26 cellular contexts compared by ENCODE assay signal in the genomic region with DNA sequence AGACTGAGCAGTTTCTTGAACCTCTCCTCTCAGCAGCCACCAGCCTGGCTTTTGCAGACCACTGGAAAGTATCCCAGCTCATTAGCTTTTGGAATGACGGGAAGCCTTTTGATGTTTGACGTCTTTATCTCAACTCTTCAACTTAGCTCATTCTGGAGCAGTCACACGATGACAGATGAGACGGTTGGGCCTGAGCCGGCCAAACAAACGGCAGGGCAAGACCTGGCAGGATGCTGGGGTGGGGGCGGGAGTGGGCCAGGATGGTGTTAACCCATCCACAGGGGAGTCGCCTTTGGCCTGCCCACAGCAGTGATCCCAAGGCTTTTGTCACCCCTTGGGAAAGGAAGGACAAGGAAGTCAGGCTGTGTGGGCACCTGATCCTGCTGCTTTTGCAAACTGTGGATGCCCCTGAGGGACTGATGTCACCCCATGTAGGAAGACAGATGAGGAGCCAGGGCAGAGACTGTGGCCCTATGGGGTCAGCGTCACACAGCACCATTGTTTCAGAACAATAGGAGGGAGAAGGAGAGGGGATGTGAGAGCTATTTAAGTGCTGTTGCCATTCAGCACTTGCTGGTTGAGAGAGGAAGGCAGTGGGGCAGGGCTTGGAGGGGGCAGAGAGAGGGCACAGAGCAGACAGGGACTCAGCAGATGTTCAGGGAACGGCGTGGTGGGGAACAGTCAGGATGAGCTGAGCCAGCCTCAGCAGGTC.
DNase-seq lines count a peak whose midpoint lies in the region; ATAC-seq, FAIRE-seq and TF ChIP-seq lines count a peak whose summit lies in the region.
"Had no signal": no experiment of that assay in that cellular context is flagged by ENCODE, and none has a peak within 500 bp of the region (broad histone marks: within the 10 kb centered on the region; RNA-seq: fewer than 3 reads in every experiment).

No MANE protein-coding gene starts in this region.

- no peak overlapping the region for H2AFZ ChIP-seq in neural progenitor cell (replicated peaks)

- peak overlapping the region; percentile 30 for H3K9ac ChIP-seq in HUES6 (ENCODE audit: low read length)
- H3K9ac ChIP-seq in neural progenitor cell: no peak overlapping the region
- H3K9ac ChIP-seq: SK-N-SH had no signal

- H3F3A ChIP-seq in neural progenitor cell (ENCODE audit: low read depth): no peaks in the 10 kb centered on the region

- peaks cover 12% of the 10 kb centered on the region; the same call in 1 of the 2 replicates for H3K4me1 ChIP-seq in HUES6 (ENCODE audit: control insufficient read depth, insufficient read depth, low read length)
- no peaks in the 10 kb centered on the region for H3K4me1 ChIP-seq in neural progenitor cell
- H3K4me1 ChIP-seq: foreskin keratinocyte, suprapubic skin had no signal

- no peak for FAIRE-seq in H54 (lab: Jason Lieb, UNC)

- H3K27me3 Mint-ChIP-seq in neural progenitor cell (ENCODE audit: insufficient read depth, low read depth): peaks cover 8% of the 10 kb centered on the region

- H3K9me3 ChIP-seq in HUES6 (ENCODE audit: control insufficient read depth, insufficient read depth, low read depth, low read length) (no peaks in the 10 kb centered on the region), neural progenitor cell (ENCODE audit: low read depth) (no peaks in the 10 kb centered on the region)
- H3K9me3 ChIP-seq: SK-N-SH, suprapubic skin had no signal

- H3K36me3 ChIP-seq in HUES6 (ENCODE audit: control insufficient read depth, insufficient read depth, low read length) (no peaks in the 10 kb centered on the region), neural progenitor cell (no peaks in the 10 kb centered on the region)

- TF ChIP-seq POLR2A in H54 (IDR thresholded peaks at IDR 0.05; ENCODE audit: low read depth, low read length): no peak

- DNase-seq in astrocyte of the hippocampus (ENCODE audit: low read depth, low spot score): peak; percentile 72
- peak; percentile 69 for DNase-seq in left ventricle myocardium superior
- no peak for DNase-seq in neural progenitor cell (ENCODE audit: low spot score)
- no peak for DNase-seq in NOMO-1 (lab: John Stamatoyannopoulos, UW; ENCODE audit: unreplicated experiment in 2 of 2)
- DNase-seq in H54 (ENCODE audit: insufficient read length, low spot score): no peak
- DNase-seq in putamen (ENCODE audit: low spot score): no peak
- DNase-seq: activated CD4-positive, alpha-beta T cell treated with anti-CD3 and anti-CD28 coated beads for 36 hours; activated CD8-positive, alpha-beta T cell treated with anti-CD3 and anti-CD28 coated beads, Interleukin-2, amount 10 ng/mL, durations not matched to agents 7 days and 5 days; activated gamma-delta T cell treated with Interleukin-2 at 50 U/mL for 16 hours; C1 segment of cervical spinal cord; COR-L47; DND-41; effector memory CD4-positive, alpha-beta T cell; foreskin keratinocyte; HCEC 1CT; NCI-H1417; NCI-H2029 treated with DMSO at 0.1 percent for 48 hours; NCI-H345; NCI-H774; RPMI8226; SK-N-SH; stimulated activated naive CD4-positive, alpha-beta T cell; T-helper 2 cell had no signal

- no peak for TF ChIP-seq CTCF in neural progenitor cell (IDR thresholded peaks at IDR 0.05)

- H3K4me1 Mint-ChIP-seq in neural progenitor cell: peaks cover 19% of the 10 kb centered on the region

- H3K79me2 ChIP-seq in neural progenitor cell (ENCODE audit: low read depth): no peaks in the 10 kb centered on the region

- no peaks in the 10 kb centered on the region for H4K20me1 ChIP-seq in neural progenitor cell (ENCODE audit: low read depth)

- H3K27me3 ChIP-seq in HUES6 (ENCODE audit: control insufficient read depth, insufficient read depth, low read length) (no peaks in the 10 kb centered on the region), neural progenitor cell (no peaks in the 10 kb centered on the region)
- H3K27me3 ChIP-seq: suprapubic skin had no signal

- no peak overlapping the region for H3K4me3 ChIP-seq in HUES6 (ENCODE audit: low read depth, low read length)
- no peak overlapping the region for H3K4me3 ChIP-seq in neural progenitor cell
- H3K4me3 ChIP-seq: suprapubic skin had no signal

- H3K4me3 Mint-ChIP-seq in neural progenitor cell: no peak overlapping the region
- H3K4me3 Mint-ChIP-seq: activated CD4-positive, alpha-beta T cell treated with anti-CD3 and anti-CD28 coated beads for 36 hours; activated CD8-positive, alpha-beta T cell treated with anti-CD3 and anti-CD28 coated beads, Interleukin-2, amount 10 ng/mL, durations not matched to agents 7 days and 5 days had no signal

- ATAC-seq in left ventricle myocardium superior: peak; percentile 70
- ATAC-seq: activated CD4-positive, alpha-beta T cell treated with anti-CD3 and anti-CD28 coated beads for 36 hours; activated CD8-positive, alpha-beta T cell treated with anti-CD3 and anti-CD28 coated beads, Interleukin-2, amount 10 ng/mL, durations not matched to agents 7 days and 5 days; esophagus mucosa; foreskin keratinocyte had no signal

- peak overlapping the region; percentile 31; the same call in 1 of the 2 replicates for H3K27ac ChIP-seq in HUES6 (ENCODE audit: low read depth, low read length)
- H3K27ac ChIP-seq in neural progenitor cell: no peak overlapping the region
- H3K27ac ChIP-seq: foreskin keratinocyte, suprapubic skin had no signal

- peaks cover 2% of the 10 kb centered on the region for H3K9me3 Mint-ChIP-seq in neural progenitor cell

- no peak overlapping the region for H3K4me2 ChIP-seq in neural progenitor cell
- H3K4me2 ChIP-seq: SK-N-SH had no signal

- no peaks in the 10 kb centered on the region for H3K36me3 Mint-ChIP-seq in neural progenitor cell

- H3K27ac Mint-ChIP-seq in neural progenitor cell: peak overlapping the region; percentile 27
- H3K27ac Mint-ChIP-seq: activated CD4-positive, alpha-beta T cell treated with anti-CD3 and anti-CD28 coated beads for 36 hours; activated CD8-positive, alpha-beta T cell treated with anti-CD3 and anti-CD28 coated beads, Interleukin-2, amount 10 ng/mL, durations not matched to agents 7 days and 5 days had no signal

- intact Hi-C loops in left ventricle myocardium superior (cut with micrococcal nuclease): no loop called here

Comparison
In these comparisons a context has a peak if more than half of its experiments do, and no peak if none do; other contexts are left out.
1. DNase-seq: peak in astrocyte of the hippocampus (single experiment) and left ventricle myocardium superior (single experiment); none in neural progenitor cell (single experiment), NOMO-1 (0 of 2), H54 (single experiment) and putamen (single experiment).